Comparison of ENCODE assay signal across 8 cellular contexts in the genomic region with DNA sequence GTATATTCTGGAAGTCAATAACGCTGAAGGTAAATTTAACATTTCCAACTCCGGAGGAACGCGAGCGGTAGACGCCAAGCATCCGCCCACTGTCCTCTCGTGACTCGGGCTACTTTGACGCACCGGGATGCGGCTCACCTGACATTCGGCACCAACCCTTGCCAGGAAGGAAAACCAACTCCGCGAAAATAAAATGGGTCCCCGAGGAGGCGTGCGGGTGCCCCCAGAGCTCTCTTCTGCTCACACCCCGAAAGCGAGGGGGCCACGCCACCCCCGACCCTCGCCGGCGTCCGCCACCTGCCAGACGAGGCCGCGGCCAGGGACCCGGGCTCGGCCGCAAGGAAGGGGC. TPM values are rescaled to one million over a fixed set of nuclear protein-coding genes. Genes with fewer than 3 reads are reported as not detected.
DNase-seq lines count a peak whose midpoint lies in the region; ATAC-seq and TF ChIP-seq lines count a peak whose summit lies in the region.

No MANE protein-coding gene starts in this region.

- H3K79me2 ChIP-seq in Loucy (ENCODE audit: insufficient read depth, low read length): peaks cover 53% of the 10 kb centered on the region

- H3K36me3 ChIP-seq in Loucy (ENCODE audit: insufficient read depth, low read length) (no peaks in the 10 kb centered on the region), esophagus squamous epithelium (no peaks in the 10 kb centered on the region), testis (ENCODE audit: low read depth, missing control alignments) (no peaks in the 10 kb centered on the region)

- peak overlapping the region; percentile 75 to 97 (median 93) for H3K4me3 Mint-ChIP-seq in nephron

- peak overlapping the region; percentile 95 for H2AFZ ChIP-seq in Loucy (ENCODE audit: low read length)

- ATAC-seq in GM19455 (IDR thresholded peaks at IDR 0.05; ENCODE audit: unreplicated experiment) (peak; percentile 11), HG02840 (IDR thresholded peaks at IDR 0.05; ENCODE audit: low FRiP score, unreplicated experiment) (no peak)

- H3K36me3 Mint-ChIP-seq in nephron (ENCODE audit: low read depth): no peaks in the 10 kb centered on the region

- no peaks in the 10 kb centered on the region for H3K9me3 Mint-ChIP-seq in nephron

- no peaks in the 10 kb centered on the region for H3K9me3 ChIP-seq in Loucy (ENCODE audit: insufficient read depth, low read depth, low read length)
- H3K9me3 ChIP-seq in esophagus squamous epithelium: no peaks in the 10 kb centered on the region
- H3K9me3 ChIP-seq in testis: no peaks in the 10 kb centered on the region

- peak; percentile 4 for DNase-seq in AG10803 (ENCODE audit: low read depth)
- peak; percentile 38 for DNase-seq in activated T-cell treated with anti-CD3 and anti-CD28 coated beads for 48 hours (ENCODE audit: low read depth)
- no peak for DNase-seq in esophagus squamous epithelium (lab: John Stamatoyannopoulos, UW)
- DNase-seq in testis: peak; percentile 66

- peak overlapping the region; percentile 86 for H3K9ac ChIP-seq in Loucy (ENCODE audit: low read depth, low read length, poor library complexity, severe bottlenecking)

- peaks cover 4% of the 10 kb centered on the region for H3K27me3 ChIP-seq in Loucy (ENCODE audit: insufficient read depth, low read length, poor library complexity, severe bottlenecking)
- no peaks in the 10 kb centered on the region for H3K27me3 ChIP-seq in esophagus squamous epithelium
- H3K27me3 ChIP-seq in testis: no peaks in the 10 kb centered on the region

- peak overlapping the region; percentile 98 for H3K4me2 ChIP-seq in Loucy (ENCODE audit: low read depth, low read length, poor library complexity, severe bottlenecking)

- 0% methylated on average over 16 to 21 of the region's 32 CpGs for WGBS in esophagus squamous epithelium, 2 donors
- WGBS in testis, 2 donors: 0 to 1% methylated on average over 13 to 20 of the region's 32 CpGs

- H3K27me3 Mint-ChIP-seq in nephron (ENCODE audit: low read depth): peaks cover 10% of the 10 kb centered on the region

- intact Hi-C loops in esophagus squamous epithelium (cut with DNase I) (no loop called here), testis (cut with DNase I; ENCODE audit: low total_unique reads) (no loop called here)

- peaks cover 23% of the 10 kb centered on the region for H3K4me1 Mint-ChIP-seq in nephron

- H3K9me2 ChIP-seq in Loucy (replicated peaks; ENCODE audit: low read depth, low read length): no peaks in the 10 kb centered on the region

- TF ChIP-seq CTCF in AG10803 (conservative IDR thresholded peaks at IDR 0.05; ENCODE audit: low read length) (no peak), Loucy (conservative IDR thresholded peaks at IDR 0.05; ENCODE audit: low read length) (no peak), esophagus squamous epithelium (IDR thresholded peaks at IDR 0.05) (no peak), nephron (IDR thresholded peaks at IDR 0.05; ENCODE audit: unreplicated experiment in 3 of 3) (no peak), testis (IDR thresholded peaks at IDR 0.05) (no peak)

- H3K4me1 ChIP-seq in Loucy (ENCODE audit: insufficient read depth, low read length, poor library complexity, severe bottlenecking) (peaks cover 27% of the 10 kb centered on the region), esophagus squamous epithelium (peaks cover 7 to 70% (median 17%) of the 10 kb centered on the region in 3 donors), testis (peaks cover 10% of the 10 kb centered on the region)

- H4K20me1 ChIP-seq in Loucy (ENCODE audit: insufficient read depth, low read length, poor library complexity, severe bottlenecking): peaks cover 21% of the 10 kb centered on the region

- H3F3A ChIP-seq in Loucy (ENCODE audit: low read depth): no peaks in the 10 kb centered on the region

- peak in 1 of 4 donors; percentile 31 for TF ChIP-seq POLR2A in esophagus squamous epithelium (IDR thresholded peaks at IDR 0.05)
- no peak for TF ChIP-seq POLR2A in testis (IDR thresholded peaks at IDR 0.05)

- H3K27ac ChIP-seq in esophagus squamous epithelium: peak overlapping the region; percentile 88 to 98 (median 98)
- H3K27ac ChIP-seq in testis: peak overlapping the region; percentile 98 to 99

- peak overlapping the region; percentile 24 to 92 (median 86) for H3K27ac Mint-ChIP-seq in nephron

- H3K4me3 ChIP-seq in AG10803 (ENCODE audit: low read length) (peak overlapping the region; percentile 79), Loucy (ENCODE audit: low read length, poor library complexity, severe bottlenecking) (peak overlapping the region; percentile 97), esophagus squamous epithelium (peak overlapping the region; percentile 65 to 98 (median 87)), testis (peak overlapping the region; percentile 99)

RNA-seq across cellular contexts. Expression of a gene that starts 0.7 kb away (rescaled TPM):
- total RNA-seq in esophagus squamous epithelium: 10 to 100 TPM; 58.3 to 98.0 (median 65.3) TPM
- 10 to 100 TPM; 43.4 to 53.8 TPM for total RNA-seq in testis
- polyA plus RNA-seq in testis (ENCODE audit: insufficient read depth, low read depth, low replicate concordance): 9.1 TPM
